ENCODE assay signal across 8 cellular contexts in genomic region chrX:41116948-41117347, GRCh38. TPM values are rescaled to one million over a fixed set of nuclear protein-coding genes. Genes with fewer than 3 reads are reported as not detected.
A peak's percentile ranks its signal among the peaks of the same experiment; 100 is the strongest.
DNase-seq lines count a peak whose midpoint lies in the region; ATAC-seq lines count a peak whose summit lies in the region.

No MANE protein-coding gene starts in this region.

- peak overlapping the region; percentile 42 to 60 for H3K4me3 Mint-ChIP-seq in activated T-cell treated with anti-CD3 and anti-CD28 coated beads, Interleukin-2, amount 50 U/mL, for 72 hours
- peak overlapping the region; percentile 66 for H3K4me3 Mint-ChIP-seq in activated T-helper 1 cell treated with anti-CD3 and anti-CD28 coated beads, Interleukin-12 subunit alpha, Interleukin-12 subunit beta, Interleukin-2, Interleukin-4 antibody, amounts not matched to agents 30 ng/mL and 10 ng/mL and 1 ng/mL, durations not matched to agents 14 hours and 24 hours and 36 hours
- peak overlapping the region; percentile 63 for H3K4me3 Mint-ChIP-seq in stimulated activated naive CD8-positive, alpha-beta T cell treated with anti-CD3 and anti-CD28 coated beads, Interleukin-15, Interleukin-2, amounts not matched to agents 100 ng/mL and 50 ng/mL, for 24 hours

- ATAC-seq in activated T-cell treated with anti-CD3 and anti-CD28 coated beads, Interleukin-2, amount 50 U/mL, for 72 hours (replicated peaks in 1 of 2): peak; percentile 85 to 87
- ATAC-seq in HG03045 (IDR thresholded peaks at IDR 0.05; ENCODE audit: unreplicated experiment): peak; percentile 64

- H3K9me3 Mint-ChIP-seq in activated T-cell treated with anti-CD3 and anti-CD28 coated beads, Interleukin-2, amount 50 U/mL, for 72 hours: no peaks in the 10 kb centered on the region
- H3K9me3 Mint-ChIP-seq in activated T-helper 1 cell treated with anti-CD3 and anti-CD28 coated beads, Interleukin-12 subunit alpha, Interleukin-12 subunit beta, Interleukin-2, Interleukin-4 antibody, amounts not matched to agents 30 ng/mL and 10 ng/mL and 1 ng/mL, durations not matched to agents 14 hours and 24 hours and 36 hours: no peaks in the 10 kb centered on the region
- H3K9me3 Mint-ChIP-seq in stimulated activated naive CD8-positive, alpha-beta T cell treated with anti-CD3 and anti-CD28 coated beads, Interleukin-15, Interleukin-2, amounts not matched to agents 100 ng/mL and 50 ng/mL, for 24 hours: no peaks in the 10 kb centered on the region

- no peaks in the 10 kb centered on the region for H3K27me3 Mint-ChIP-seq in activated T-cell treated with anti-CD3 and anti-CD28 coated beads, Interleukin-2, amount 50 U/mL, for 72 hours (ENCODE audit: low read depth)
- H3K27me3 Mint-ChIP-seq in activated T-helper 1 cell treated with anti-CD3 and anti-CD28 coated beads, Interleukin-12 subunit alpha, Interleukin-12 subunit beta, Interleukin-2, Interleukin-4 antibody, amounts not matched to agents 30 ng/mL and 10 ng/mL and 1 ng/mL, durations not matched to agents 14 hours and 24 hours and 36 hours (ENCODE audit: insufficient read depth): no peaks in the 10 kb centered on the region
- H3K27me3 Mint-ChIP-seq in stimulated activated naive CD8-positive, alpha-beta T cell treated with anti-CD3 and anti-CD28 coated beads, Interleukin-15, Interleukin-2, amounts not matched to agents 100 ng/mL and 50 ng/mL, for 24 hours: no peaks in the 10 kb centered on the region

- H3K27ac Mint-ChIP-seq in activated T-cell treated with anti-CD3 and anti-CD28 coated beads, Interleukin-2, amount 50 U/mL, for 72 hours: no peak overlapping the region
- H3K27ac Mint-ChIP-seq in activated T-helper 1 cell treated with anti-CD3 and anti-CD28 coated beads, Interleukin-12 subunit alpha, Interleukin-12 subunit beta, Interleukin-2, Interleukin-4 antibody, amounts not matched to agents 30 ng/mL and 10 ng/mL and 1 ng/mL, durations not matched to agents 14 hours and 24 hours and 36 hours: peak overlapping the region; percentile 79
- peak overlapping the region; percentile 86 for H3K27ac Mint-ChIP-seq in stimulated activated naive CD8-positive, alpha-beta T cell treated with anti-CD3 and anti-CD28 coated beads, Interleukin-15, Interleukin-2, amounts not matched to agents 100 ng/mL and 50 ng/mL, for 24 hours

- DNase-seq in activated T-cell treated with anti-CD3 and anti-CD28 coated beads, Interleukin-2, amount 50 U/mL, for 72 hours: peak; percentile 13 to 23
- DNase-seq in activated T-cell treated with anti-CD3 and anti-CD28 coated beads for 4 hours (no peak), T1000 (lab: John Stamatoyannopoulos, UW) (no peak), NCI-H2029 (lab: John Stamatoyannopoulos, UW) (no peak)
- peak; percentile 11 for DNase-seq in activated T-helper 1 cell treated with anti-CD3 and anti-CD28 coated beads, Interleukin-12 subunit alpha, Interleukin-12 subunit beta, Interleukin-2, Interleukin-4 antibody, amounts not matched to agents 30 ng/mL and 10 ng/mL and 1 ng/mL, durations not matched to agents 14 hours and 24 hours and 36 hours (ENCODE audit: low spot score)
- DNase-seq in stimulated activated CD4-positive, alpha-beta T cell treated with anti-CD3 and anti-CD28 coated beads, Interleukin-4, amount 100 ng/mL, for 24 hours: no peak

- intact Hi-C loops in activated T-helper 1 cell treated with anti-CD3 and anti-CD28 coated beads, Interleukin-12 subunit alpha, Interleukin-12 subunit beta, Interleukin-2, Interleukin-4 antibody, amounts not matched to agents 30 ng/mL and 10 ng/mL and 1 ng/mL, durations not matched to agents 14 hours and 24 hours and 36 hours (cut with micrococcal nuclease): loop anchor here (1.0 to 10.0 kb wide), 5 partner anchors 105 to 466 kb away; partner anchors contain the start of gene MED14

- H3K36me3 Mint-ChIP-seq in activated T-cell treated with anti-CD3 and anti-CD28 coated beads, Interleukin-2, amount 50 U/mL, for 72 hours (ENCODE audit: insufficient read depth in 2 of 2): no peaks in the 10 kb centered on the region
- peaks cover 2% of the 10 kb centered on the region for H3K36me3 Mint-ChIP-seq in activated T-helper 1 cell treated with anti-CD3 and anti-CD28 coated beads, Interleukin-12 subunit alpha, Interleukin-12 subunit beta, Interleukin-2, Interleukin-4 antibody, amounts not matched to agents 30 ng/mL and 10 ng/mL and 1 ng/mL, durations not matched to agents 14 hours and 24 hours and 36 hours (ENCODE audit: low read depth)
- no peaks in the 10 kb centered on the region for H3K36me3 Mint-ChIP-seq in stimulated activated naive CD8-positive, alpha-beta T cell treated with anti-CD3 and anti-CD28 coated beads, Interleukin-15, Interleukin-2, amounts not matched to agents 100 ng/mL and 50 ng/mL, for 24 hours (ENCODE audit: low read depth)

- H3K4me1 Mint-ChIP-seq in activated T-cell treated with anti-CD3 and anti-CD28 coated beads, Interleukin-2, amount 50 U/mL, for 72 hours (ENCODE audit: low read depth): peaks cover 81% of the 10 kb centered on the region
- peaks cover 61% of the 10 kb centered on the region for H3K4me1 Mint-ChIP-seq in activated T-helper 1 cell treated with anti-CD3 and anti-CD28 coated beads, Interleukin-12 subunit alpha, Interleukin-12 subunit beta, Interleukin-2, Interleukin-4 antibody, amounts not matched to agents 30 ng/mL and 10 ng/mL and 1 ng/mL, durations not matched to agents 14 hours and 24 hours and 36 hours (ENCODE audit: low read depth)
- H3K4me1 Mint-ChIP-seq in stimulated activated naive CD8-positive, alpha-beta T cell treated with anti-CD3 and anti-CD28 coated beads, Interleukin-15, Interleukin-2, amounts not matched to agents 100 ng/mL and 50 ng/mL, for 24 hours (ENCODE audit: low read depth): peaks cover 82% of the 10 kb centered on the region

RNA-seq across cellular contexts. Expression of gene USP9X, which starts 31.7 kb away (rescaled TPM):
- 10 to 100 TPM; 70.1 to 95.1 TPM for total RNA-seq in activated T-cell treated with anti-CD3 and anti-CD28 coated beads, Interleukin-2, amount 50 U/mL, for 72 hours
- total RNA-seq in activated T-helper 1 cell treated with anti-CD3 and anti-CD28 coated beads, Interleukin-12 subunit alpha, Interleukin-12 subunit beta, Interleukin-2, Interleukin-4 antibody, amounts not matched to agents 30 ng/mL and 10 ng/mL and 1 ng/mL, durations not matched to agents 14 hours and 24 hours and 36 hours: 50.4 and 53.5 TPM in 2 replicates

Comparison
In these comparisons a context has a peak if more than half of its experiments do, and no peak if none do; other contexts are left out.
1. DNase-seq: peak in activated T-cell treated with anti-CD3 and anti-CD28 coated beads, Interleukin-2, amount 50 U/mL, for 72 hours (2 of 2) and activated T-helper 1 cell treated with anti-CD3 and anti-CD28 coated beads, Interleukin-12 subunit alpha, Interleukin-12 subunit beta, Interleukin-2, Interleukin-4 antibody, amounts not matched to agents 30 ng/mL and 10 ng/mL and 1 ng/mL, durations not matched to agents 14 hours and 24 hours and 36 hours (single experiment); none in activated T-cell treated with anti-CD3 and anti-CD28 coated beads for 4 hours (single experiment), T1000 (single experiment), NCI-H2029 (single experiment) and stimulated activated CD4-positive, alpha-beta T cell treated with anti-CD3 and anti-CD28 coated beads, Interleukin-4, amount 100 ng/mL, for 24 hours (single experiment).
2. Peak in every context shown above with its lines, with median percentiles within 50 percentile points of each other: H3K4me3 Mint-ChIP-seq.